ENCODE assay signal across 16 cellular contexts in genomic region chr9:16579872-16580432, GRCh38.
DNase-seq lines count a peak whose midpoint lies in the region; TF ChIP-seq lines count a peak whose summit lies in the region.
"Had no signal": no experiment of that assay in that cellular context is flagged by ENCODE, and none has a peak within 500 bp of the region (broad histone marks: within the 10 kb centered on the region; RNA-seq: fewer than 3 reads in every experiment).

No MANE protein-coding gene starts in this region.

- peak; percentile 54 for DNase-seq in SKM-1 (lab: John Stamatoyannopoulos, UW; ENCODE audit: unreplicated experiment)
- DNase-seq in mammary epithelial cell: no peak
- peak; percentile 45 for DNase-seq in renal cortical epithelial cell (ENCODE audit: low read depth)
- DNase-seq in left ventricle myocardium inferior: no peak
- no peak for DNase-seq in NCI-H82 (lab: John Stamatoyannopoulos, UW)
- DNase-seq in UCSD-AML1 (lab: John Stamatoyannopoulos, UW; ENCODE audit: unreplicated experiment): no peak
- DNase-seq in hippocampal formation (lab: John Stamatoyannopoulos, UW): no peak
- DNase-seq: NCI-H1694, NCI-H2081, NCI-H2171, NCI-H526, OCI-M1 had no signal

- H2AFZ ChIP-seq in mammary epithelial cell (ENCODE audit: low read depth, low read length): peak overlapping the region; percentile 45

- H4K20me1 ChIP-seq in mammary epithelial cell (ENCODE audit: insufficient read depth, low read length): no peaks in the 10 kb centered on the region

- TF ChIP-seq CTCF in HEK293 (tag by site-specific recombination; IDR thresholded peaks at IDR 0.05): no peak
- no peak for TF ChIP-seq CTCF in mammary epithelial cell (conservative IDR thresholded peaks at IDR 0.05 in 1 of 2, IDR thresholded peaks at IDR 0.05 in 1 of 2; ENCODE audit: extremely low read depth in 1 of 2, insufficient read depth in 1 of 2, low read depth in 1 of 2, low read length in 2 of 2)
- no peak for TF ChIP-seq CTCF in left ventricle myocardium inferior (IDR thresholded peaks at IDR 0.05; ENCODE audit: borderline replicate concordance)

- H3K27me3 ChIP-seq in mammary epithelial cell (ENCODE audit: insufficient read depth, low read length): no peaks in the 10 kb centered on the region
- peaks cover 24% of the 10 kb centered on the region for H3K27me3 ChIP-seq in left ventricle myocardium inferior (ENCODE audit: low read depth)
- H3K27me3 ChIP-seq: SJSA1 had no signal

- H3K4me3 ChIP-seq in HEK293 (ENCODE audit: low read depth, low read length): no peak overlapping the region
- no peak overlapping the region for H3K4me3 ChIP-seq in mammary epithelial cell (replicated peaks in 1 of 3; ENCODE audit: insufficient read depth in 1 of 3, low read depth in 2 of 3, low read length in 3 of 3)
- H3K4me3 ChIP-seq in left ventricle myocardium inferior: no peak overlapping the region
- H3K4me3 ChIP-seq: K562, SJSA1 had no signal

- POLR2A ChIA-PET in HEK293 (lab: Yijun Ruan, JAX): no interaction called here

- dilution Hi-C loops in mammary epithelial cell (cut with HindIII; ENCODE audit: low sequenced_read_pairs): no loop called here

- no peaks in the 10 kb centered on the region for H3K9me3 ChIP-seq in HEK293 (ENCODE audit: control insufficient read depth, insufficient read depth, low read depth, low read length)
- no peaks in the 10 kb centered on the region for H3K9me3 ChIP-seq in mammary epithelial cell (replicated peaks; ENCODE audit: insufficient read depth, low read length)
- H3K9me3 ChIP-seq in left ventricle myocardium inferior (replicated peaks): no peaks in the 10 kb centered on the region
- H3K9me3 ChIP-seq: SJSA1 had no signal

- H3K27ac ChIP-seq in HEK293 (ENCODE audit: extremely low read depth, low read depth, low read length) (no peak overlapping the region), mammary epithelial cell (ENCODE audit: insufficient read depth, low read depth, low read length) (no peak overlapping the region), left ventricle myocardium inferior (replicated peaks) (no peak overlapping the region)
- H3K27ac ChIP-seq: C4-2B, SJSA1 had no signal

- no peaks in the 10 kb centered on the region for H3K36me3 ChIP-seq in HEK293 (ENCODE audit: control insufficient read depth in 2 of 2, insufficient read depth in 1 of 2, low read length in 2 of 2)
- H3K36me3 ChIP-seq in mammary epithelial cell (ENCODE audit: insufficient read depth, low read length): no peaks in the 10 kb centered on the region
- H3K36me3 ChIP-seq in left ventricle myocardium inferior: no peaks in the 10 kb centered on the region
- H3K36me3 ChIP-seq: SJSA1 had no signal

- no peaks in the 10 kb centered on the region for H3K79me2 ChIP-seq in mammary epithelial cell (ENCODE audit: insufficient read depth, low read length)

- CTCF ChIA-PET in HEK293 (lab: Yijun Ruan, JAX): no interaction called here
- CTCF ChIA-PET in mammary epithelial cell (lab: Charles Lee; ENCODE audit: low non-redundant PET): no interaction called here

- H3K4me2 ChIP-seq in mammary epithelial cell (ENCODE audit: insufficient read depth, low read depth, low read length): no peak overlapping the region

- in situ Hi-C loops in mammary epithelial cell (cut with MboI; ENCODE audit: low sequenced_read_pairs in 2 of 2): no loop called here

- intact Hi-C loops in mammary epithelial cell (cut with micrococcal nuclease): no loop called here
- intact Hi-C loops in left ventricle myocardium inferior (cut with micrococcal nuclease): no loop called here

- no peak overlapping the region for H3K9ac ChIP-seq in mammary epithelial cell (ENCODE audit: insufficient read depth, low read length)

- H3K4me1 ChIP-seq in HEK293 (ENCODE audit: control insufficient read depth, insufficient read depth, low read length) (no peaks in the 10 kb centered on the region), mammary epithelial cell (ENCODE audit: insufficient read depth, low read length) (no peaks in the 10 kb centered on the region), left ventricle myocardium inferior (no peaks in the 10 kb centered on the region)
- H3K4me1 ChIP-seq: SJSA1 had no signal

- BruUV-seq in mammary epithelial cell (replicated peaks; lab: Mats Ljungman, UMichigan): no TSS peak

- WGBS in mammary epithelial cell (ENCODE audit: low coverage, missing lambda C conversion rate): 8% methylated on average over 2 of the region's 2 CpGs

TF ChIP-seq in HEK293, 187 proteins besides CTCF, POLR2A, EP300 and RAD21:
- TF ChIP-seq ZFHX2 (tag by site-specific recombination; conservative IDR thresholded peaks at IDR 0.05) (peak; percentile 54), EGR2 (tag by site-specific recombination; IDR thresholded peaks at IDR 0.05; ENCODE audit: low read depth) (peak; percentile 64), ZNF169 (tag by site-specific recombination; IDR thresholded peaks at IDR 0.05) (no peak)

Comparison
In these comparisons a context has a peak if more than half of its experiments do, and no peak if none do; other contexts are left out.
1. DNase-seq: peak in SKM-1 (single experiment) and renal cortical epithelial cell (single experiment); none in mammary epithelial cell (single experiment), left ventricle myocardium inferior (single experiment), NCI-H82 (single experiment), UCSD-AML1 (single experiment) and hippocampal formation (0 of 2).